ENCODE assay signal across 21 cellular contexts in genomic region chr10:114647545-114648138, GRCh38. TPM values are rescaled to one million over a fixed set of nuclear protein-coding genes. Genes with fewer than 3 reads are reported as not detected.
DNase-seq lines count a peak whose midpoint lies in the region; ATAC-seq and TF ChIP-seq lines count a peak whose summit lies in the region.
"Had no signal": no experiment of that assay in that cellular context is flagged by ENCODE, and none has a peak within 500 bp of the region (broad histone marks: within the 10 kb centered on the region; RNA-seq: fewer than 3 reads in every experiment).

No MANE protein-coding gene starts in this region.

- H3K4me1 ChIP-seq in heart right ventricle = peaks cover 24 to 96% (median 78%) of the 10 kb centered on the region in 9 donors
- peaks cover 55% of the 10 kb centered on the region for H3K4me1 ChIP-seq in SJSA1 (replicated peaks)
- H3K4me1 ChIP-seq in subcutaneous abdominal adipose tissue (ENCODE audit: control insufficient read depth in 5 of 5, insufficient read depth in 5 of 5, low read length in 5 of 5) = peaks cover 3 to 59% (median 6%) of the 10 kb centered on the region in 5 donors
- peaks cover 4% of the 10 kb centered on the region for H3K4me1 ChIP-seq in ovary (ENCODE audit: insufficient read depth)
- H3K4me1 ChIP-seq: breast epithelium had no signal

- TF ChIP-seq CTCF in heart right ventricle (IDR thresholded peaks at IDR 0.05) (no peak), fibroblast of the aortic adventitia (IDR thresholded peaks at IDR 0.05; ENCODE audit: insufficient read depth, low read length) (no peak), ovary (IDR thresholded peaks at IDR 0.05) (no peak)

- WGBS in heart right ventricle, 2 donors = 59 to 79% methylated on average over 2 of the region's 2 CpGs
- 84 to 96% (median 92%) methylated on average over 2 of the region's 2 CpGs for WGBS in ovary, 3 donors

- H3K9me3 ChIP-seq in heart right ventricle (no peaks in the 10 kb centered on the region), SJSA1 (replicated peaks) (no peaks in the 10 kb centered on the region), subcutaneous abdominal adipose tissue (ENCODE audit: control insufficient read depth in 5 of 5, low read length in 5 of 5) (no peaks in the 10 kb centered on the region), ovary (no peaks in the 10 kb centered on the region)
- H3K9me3 ChIP-seq: breast epithelium, upper lobe of right lung had no signal

- no peaks in the 10 kb centered on the region for H3K27me3 ChIP-seq in heart right ventricle
- no peaks in the 10 kb centered on the region for H3K27me3 ChIP-seq in SJSA1 (replicated peaks)
- H3K27me3 ChIP-seq in subcutaneous abdominal adipose tissue (ENCODE audit: control insufficient read depth in 5 of 5, insufficient read depth in 4 of 5, low read length in 5 of 5) = no peaks in the 10 kb centered on the region
- H3K27me3 ChIP-seq in ovary = no peaks in the 10 kb centered on the region
- H3K27me3 ChIP-seq: breast epithelium, upper lobe of right lung had no signal

- H3K4me3 ChIP-seq in heart right ventricle (no peak overlapping the region), SJSA1 (no peak overlapping the region), fibroblast of the aortic adventitia (ENCODE audit: low read depth, low read length) (no peak overlapping the region), subcutaneous abdominal adipose tissue (ENCODE audit: low read depth in 1 of 5, low read length in 5 of 5) (no peak overlapping the region), ovary (no peak overlapping the region)
- H3K4me3 ChIP-seq: breast epithelium, SK-N-MC, upper lobe of right lung had no signal

- DNase-seq in heart right ventricle (no peak), left ventricle myocardium superior (no peak), SJSA1 (ENCODE audit: low read depth in 1 of 2, low spot score in 2 of 2) (peak in 1 of 2 experiments; percentile 70), fibroblast of the aortic adventitia (ENCODE audit: low read depth) (peak; percentile 28), ovary (no peak), iPS-NIHi7 (ENCODE audit: extremely low spot score) (no peak)
- DNase-seq: 8988T; activated CD8-positive, alpha-beta memory T cell treated with anti-CD3 and anti-CD28 coated beads, Interleukin-2, amount 50 U/mL, for 48 hours; activated naive CD8-positive, alpha-beta T cell treated with anti-CD3 and anti-CD28 coated beads, Interleukin-2, amount 10 ng/mL, durations not matched to agents 7 days and 5 days; cortex of kidney; NCI-H187 treated with DMSO at 0.1 percent for 48 hours; NCI-H748 treated with DMSO at 0.1 percent for 48 hours; posterior cingulate gyrus; stimulated activated CD4-positive, alpha-beta T cell treated with anti-CD3 and anti-CD28 coated beads, Interleukin-2, amount 100 ng/mL, for 48 hours; stimulated activated naive CD8-positive, alpha-beta T cell treated with anti-CD3 and anti-CD28 coated beads, Interleukin-15, amount 100 ng/mL, for 72 hours; upper lobe of right lung had no signal

- TF ChIP-seq POLR2A in ovary (IDR thresholded peaks at IDR 0.05) = no peak

- no peak for ATAC-seq in heart right ventricle
- ATAC-seq in left ventricle myocardium superior = no peak
- no peak for ATAC-seq in GM18498 (IDR thresholded peaks at IDR 0.05; ENCODE audit: unreplicated experiment)
- ATAC-seq: natural killer cell treated with Interleukin-12 subunit alpha and Interleukin-12 subunit beta and Interleukin-15 and Interleukin-18, amount 100 ng/mL, for 72 hours; stimulated activated naive CD8-positive, alpha-beta T cell treated with anti-CD3 and anti-CD28 coated beads, Interleukin-15, amount 100 ng/mL, for 72 hours; upper lobe of right lung had no signal

- no peak overlapping the region for H3K9ac ChIP-seq in subcutaneous abdominal adipose tissue (ENCODE audit: low read length in 5 of 5)

- peak overlapping the region; percentile 4 to 92 (median 73) for H3K27ac ChIP-seq in heart right ventricle
- H3K27ac ChIP-seq in SJSA1 = peak overlapping the region; percentile 48; the same call in 1 of the 2 replicates
- peak overlapping the region; percentile 61 for H3K27ac ChIP-seq in subcutaneous abdominal adipose tissue (ENCODE audit: low read depth, low read length)
- no peak overlapping the region for H3K27ac ChIP-seq in ovary
- H3K27ac ChIP-seq: SK-N-MC, upper lobe of right lung had no signal

- H3K36me3 ChIP-seq in heart right ventricle (no peaks in the 10 kb centered on the region), SJSA1 (no peaks in the 10 kb centered on the region), subcutaneous abdominal adipose tissue (ENCODE audit: control insufficient read depth in 5 of 5, insufficient read depth in 5 of 5, low read length in 5 of 5) (peaks cover 0 to 3% (median 0%) of the 10 kb centered on the region in 5 donors), ovary (no peaks in the 10 kb centered on the region)
- H3K36me3 ChIP-seq: breast epithelium, upper lobe of right lung had no signal

- intact Hi-C loops in heart right ventricle (cut with DNase I) = no loop called here
- intact Hi-C loops in left ventricle myocardium superior (cut with micrococcal nuclease) = no loop called here
- intact Hi-C loops in ovary (cut with DNase I) = no loop called here

- TF ChIP-seq EP300 in ovary (IDR thresholded peaks at IDR 0.05) = no peak

RNA-seq across cellular contexts. Expression of gene ABLIM1, which starts 10.4 kb away (rescaled TPM):
- total RNA-seq in heart right ventricle = 100 to 1,000 TPM; 522 to 816 (median 606) TPM
- 100 to 1,000 TPM; 119 to 363 TPM for polyA plus RNA-seq in heart right ventricle
- 808 TPM for total RNA-seq in left ventricle myocardium superior
- 5.4 and 10.4 TPM in 2 replicates for total RNA-seq in SJSA1 (2014; rRNA removed; shearing (Covaris generic))
- 14.4 and 36.1 TPM in 2 replicates for total RNA-seq in fibroblast of the aortic adventitia (ENCODE audit: low replicate concordance)
- 100 to 1,000 TPM; 157 to 505 (median 288) TPM for total RNA-seq in ovary
- polyA plus RNA-seq in ovary = 100 to 1,000 TPM; 155 to 242 TPM

Comparison
In these comparisons a context has a peak if more than half of its experiments do, and no peak if none do; other contexts are left out.
1. H3K27ac ChIP-seq: peak in heart right ventricle (10 of 10), SJSA1 (single experiment) and subcutaneous abdominal adipose tissue (single experiment); none in ovary (0 of 2).